ENCODE assay signal across 2 cellular contexts in the genomic region with DNA sequence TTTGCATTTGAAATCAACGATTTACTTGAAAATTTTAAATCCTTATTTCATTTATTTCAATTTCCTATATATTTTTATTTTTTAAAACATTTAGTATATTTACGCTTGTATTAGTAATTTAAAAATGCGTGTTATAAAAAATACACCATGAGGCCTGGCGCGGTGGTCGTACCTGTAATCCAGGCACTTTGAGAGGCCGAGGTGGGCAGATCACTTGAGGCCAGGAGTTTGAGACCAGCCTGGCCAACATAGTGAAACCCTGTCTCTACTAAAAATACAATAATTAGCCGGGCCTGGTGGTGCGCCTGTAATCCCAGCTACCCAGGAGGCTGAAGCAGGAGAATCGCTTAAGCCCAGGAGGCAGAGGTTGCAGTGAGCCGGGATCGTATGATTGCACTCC. TPM values are rescaled to one million over a fixed set of nuclear protein-coding genes. Genes with fewer than 3 reads are reported as not detected.
"Had no signal": no experiment of that assay in that cellular context is flagged by ENCODE, and none has a peak within 500 bp of the region (broad histone marks: within the 10 kb centered on the region; RNA-seq: fewer than 3 reads in every experiment).

No MANE protein-coding gene starts in this region.

RNA-seq across cellular contexts. Expression of gene MSRB3, which starts 36.8 kb away (rescaled TPM):
- total RNA-seq: naive thymus-derived CD8-positive, alpha-beta T cell had no signal
- polyA plus RNA-seq: naive thymus-derived CD4-positive, alpha-beta T cell; naive thymus-derived CD8-positive, alpha-beta T cell had no signal
